In genomic region chr20:18180815-18181214, GRCh38 we compare ENCODE assay signal across 14 cellular contexts. TPM values are rescaled to one million over a fixed set of nuclear protein-coding genes. Genes with fewer than 3 reads are reported as not detected.
DNase-seq lines count a peak whose midpoint lies in the region; ATAC-seq and TF ChIP-seq lines count a peak whose summit lies in the region.
"Had no signal": no experiment of that assay in that cellular context is flagged by ENCODE, and none has a peak within 500 bp of the region (broad histone marks: within the 10 kb centered on the region; RNA-seq: fewer than 3 reads in every experiment).

No MANE protein-coding gene starts in this region.

- no peak overlapping the region for H3K4me3 ChIP-seq in mucosa of descending colon
- no peak overlapping the region for H3K4me3 ChIP-seq in sigmoid colon
- no peak overlapping the region for H3K4me3 ChIP-seq in BE2C (ENCODE audit: low read depth, low read length)
- H3K4me3 ChIP-seq: BLaER1, GM23248, HAP-1 had no signal

- H3K36me3 ChIP-seq in mucosa of descending colon (ENCODE audit: low read depth) (no peaks in the 10 kb centered on the region), sigmoid colon (peaks cover 20 to 65% (median 30%) of the 10 kb centered on the region in 4 donors), BE2C (peaks cover 32% of the 10 kb centered on the region)

- 98 to 100% methylated on average over 1 of the region's 1 CpG for WGBS in sigmoid colon, 2 donors

- peak; percentile 79 for ATAC-seq in mucosa of descending colon
- ATAC-seq: HepG2 had no signal

- DNase-seq in DMS53 treated with DMSO at 0.1 percent for 48 hours (lab: John Stamatoyannopoulos, UW; ENCODE audit: unreplicated experiment) (peak; percentile 8), kidney glomerular epithelial cell (lab: John Stamatoyannopoulos, UW) (peak; percentile 42), mucosa of descending colon (no peak), ureter (ENCODE audit: low spot score) (no peak), sigmoid colon (no peak), GM20000 (ENCODE audit: low spot score) (no peak), BE2C (no peak)
- DNase-seq: AML-193; Calu3; CD4-positive, alpha-beta memory T cell; GM23248 had no signal

- TF ChIP-seq POLR2A in sigmoid colon (IDR thresholded peaks at IDR 0.05): no peak

- H3K27me3 ChIP-seq in sigmoid colon (no peaks in the 10 kb centered on the region), BE2C (no peaks in the 10 kb centered on the region)
- H3K27me3 ChIP-seq: BLaER1 had no signal

- intact Hi-C loops in mucosa of descending colon (cut with DNase I, micrococcal nuclease): no loop called here
- intact Hi-C loops in sigmoid colon (cut with DNase I): no loop called here

- H3K4me1 ChIP-seq in mucosa of descending colon (ENCODE audit: low read depth) (no peaks in the 10 kb centered on the region), sigmoid colon (no peaks in the 10 kb centered on the region), BE2C (no peaks in the 10 kb centered on the region)
- H3K4me1 ChIP-seq: BLaER1 had no signal

- no peak overlapping the region for H3K27ac ChIP-seq in sigmoid colon
- H3K27ac ChIP-seq: BLaER1, GM23248 had no signal

- no peak for TF ChIP-seq EP300 in sigmoid colon (IDR thresholded peaks at IDR 0.05)

- peaks cover 9% of the 10 kb centered on the region for H3K9me3 ChIP-seq in mucosa of descending colon
- H3K9me3 ChIP-seq in sigmoid colon: peaks cover 0 to 3% (median 1%) of the 10 kb centered on the region in 4 donors
- no peaks in the 10 kb centered on the region for H3K9me3 ChIP-seq in BE2C

- TF ChIP-seq CTCF in mucosa of descending colon (IDR thresholded peaks at IDR 0.05): no peak
- no peak for TF ChIP-seq CTCF in sigmoid colon (IDR thresholded peaks at IDR 0.05)
- no peak for TF ChIP-seq CTCF in GM20000 (IDR thresholded peaks at IDR 0.05; ENCODE audit: extremely low read depth, missing control alignments)
- no peak for TF ChIP-seq CTCF in BE2C (IDR thresholded peaks at IDR 0.05; ENCODE audit: low read depth, low read length)

RNA-seq across cellular contexts. Expression of gene KAT14, which starts 43.2 kb away (rescaled TPM):
- total RNA-seq in mucosa of descending colon (10 to 100 TPM; 13.0 to 23.4 (median 16.6) TPM), ureter (16.0 TPM), sigmoid colon (10 to 100 TPM; 12.6 to 21.7 (median 17.9) TPM)
- polyA plus RNA-seq in sigmoid colon: 1 to 10 TPM; 7.6 to 9.1 (median 7.8) TPM
- 22.9 TPM for polyA plus RNA-seq in BE2C (2012; ENCODE audit: insufficient read depth, insufficient read length, low read depth)

RNA-seq across cellular contexts. Expression of gene PET117, which starts 43.2 kb away (rescaled TPM):
- total RNA-seq in mucosa of descending colon (10 to 100 TPM; 13.6 to 25.6 (median 14.7) TPM), ureter (8.7 TPM), sigmoid colon (10 to 100 TPM in 3 of 4 donors, 1 to 10 TPM in 1; 7.8 to 18.8 (median 16.9) TPM)
- 10 to 100 TPM; 13.1 to 21.0 (median 20.8) TPM for polyA plus RNA-seq in sigmoid colon
- 35.3 TPM for polyA plus RNA-seq in BE2C (2012; ENCODE audit: insufficient read depth, insufficient read length, low read depth)

Comparison
In these comparisons a context has a peak if more than half of its experiments do, and no peak if none do; other contexts are left out.
1. DNase-seq: peak in DMS53 treated with DMSO at 0.1 percent for 48 hours (single experiment) and kidney glomerular epithelial cell (single experiment); none in mucosa of descending colon (0 of 3), ureter (single experiment), sigmoid colon (single experiment), GM20000 (single experiment) and BE2C (single experiment).